In the genomic region with DNA sequence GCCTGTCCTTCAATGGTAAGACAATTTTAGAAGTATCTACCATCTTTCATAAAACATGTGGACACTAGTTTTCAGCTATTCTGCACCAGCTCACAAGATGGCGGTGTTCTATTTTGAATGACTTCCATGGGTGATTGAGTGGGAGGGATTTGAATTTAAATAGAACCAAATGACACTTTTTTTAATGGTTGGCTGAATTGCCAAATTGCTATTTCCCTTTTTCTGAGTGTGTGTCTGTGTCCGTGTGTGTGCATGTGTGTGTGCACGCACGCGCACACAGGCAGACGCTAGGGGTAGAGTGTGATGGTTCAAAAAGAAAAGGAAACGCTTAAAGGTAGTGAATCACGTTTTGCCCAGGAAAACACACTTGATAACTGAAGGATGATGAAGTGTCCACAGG, we compare ENCODE assay signal across 9 cellular contexts.
DNase-seq lines count a peak whose midpoint lies in the region; ATAC-seq, FAIRE-seq and TF ChIP-seq lines count a peak whose summit lies in the region.
"Had no signal": no experiment of that assay in that cellular context is flagged by ENCODE, and none has a peak within 500 bp of the region (broad histone marks: within the 10 kb centered on the region; RNA-seq: fewer than 3 reads in every experiment).

No MANE protein-coding gene starts in this region.

- peak; percentile 40 for ATAC-seq in GM18868 (IDR thresholded peaks at IDR 0.05; ENCODE audit: unreplicated experiment)
- peak; percentile 52 to 67 (median 58) for ATAC-seq in T-cell (replicated peaks in 1 of 4)
- no peak for ATAC-seq in sciatic nerve

- H3K9ac ChIP-seq in fibroblast of lung (ENCODE audit: insufficient read depth, low read length) = no peak overlapping the region

- no peaks in the 10 kb centered on the region for H3K36me3 ChIP-seq in ACC112 (ENCODE audit: insufficient read depth, low read length)
- H3K36me3 ChIP-seq in fibroblast of lung (ENCODE audit: control insufficient read depth, insufficient read depth, low read length) = no peaks in the 10 kb centered on the region

- H2AFZ ChIP-seq in ACC112 (ENCODE audit: low read length, unreplicated experiment) (peak overlapping the region; percentile 68), fibroblast of lung (ENCODE audit: low read length) (no peak overlapping the region)

- peak overlapping the region; percentile 66 to 74 (median 69) for H3K4me3 Mint-ChIP-seq in T-cell

- CTCF ChIA-PET in T-cell (lab: Charles Lee) = interaction anchor here in 1 of 2 donors (0.8 to 2.2 kb wide), 2 partner anchors 25 to 61 kb away, joined by 3 to 10 read pairs; no protein-coding TSS in a partner anchor

- H3K79me2 ChIP-seq in ACC112 (ENCODE audit: control insufficient read depth, insufficient read depth, low read length, unreplicated experiment) (no peaks in the 10 kb centered on the region), fibroblast of lung (ENCODE audit: control insufficient read depth, insufficient read depth, low read length) (no peaks in the 10 kb centered on the region)

- TF ChIP-seq CTCF in fibroblast of lung (conservative IDR thresholded peaks at IDR 0.05 in 1 of 2, IDR thresholded peaks at IDR 0.05 in 1 of 2; ENCODE audit: low read depth in 1 of 2, low read length in 2 of 2) = no peak

- H3K4me3 ChIP-seq in ACC112 (ENCODE audit: low read depth, low read length) (peak overlapping the region; percentile 31; the same call in 1 of the 2 replicates), fibroblast of lung (replicated peaks in 1 of 4; ENCODE audit: control extremely low read depth in 1 of 4, insufficient read depth in 1 of 4, low read depth in 3 of 4, low read length in 4 of 4) (no peak overlapping the region)

- H3K27ac ChIP-seq in ACC112 (ENCODE audit: low read depth, low read length) = peak overlapping the region; percentile 46
- H3K27ac ChIP-seq in fibroblast of lung (ENCODE audit: insufficient read depth, low read length) = no peak overlapping the region

- DNase-seq in T-cell = peak in 12 of 34 experiments; percentile 1 to 24 (median 10)
- peak in 1 of 2 donors; percentile 21 for DNase-seq in fibroblast of lung (ENCODE audit: low read depth in 2 of 2)
- no peak for DNase-seq in RPMI8226
- no peak for DNase-seq in sciatic nerve (ENCODE audit: low spot score)
- DNase-seq in frontal cortex (ENCODE audit: low spot score in 2 of 2) = no peak
- DNase-seq in H4 (ENCODE audit: low spot score) = no peak
- DNase-seq: NK-92 treated with Interleukin-12 subunit alpha and Interleukin-12 subunit beta, amount 100 ng/mL, for 24 hours had no signal

- H3K36me3 Mint-ChIP-seq in T-cell = no peaks in the 10 kb centered on the region

- H3K27me3 ChIP-seq in ACC112 (ENCODE audit: insufficient read depth, low read length) = peaks cover 5% of the 10 kb centered on the region
- H3K27me3 ChIP-seq in fibroblast of lung (ENCODE audit: control insufficient read depth, insufficient read depth, low read length) = peaks cover 3% of the 10 kb centered on the region

- POLR2A ChIA-PET in T-cell (lab: Charles Lee) = no interaction called here

- H3K9me3 ChIP-seq in fibroblast of lung (ENCODE audit: control insufficient read depth, insufficient read depth, low read depth, low read length) = no peaks in the 10 kb centered on the region

- H3K4me2 ChIP-seq in fibroblast of lung (ENCODE audit: extremely low read depth, insufficient read depth, low read length) = peak overlapping the region; percentile 75

- H3K4me1 ChIP-seq in ACC112 (ENCODE audit: control insufficient read depth, insufficient read depth, low read length, unreplicated experiment) (peaks cover 16% of the 10 kb centered on the region), fibroblast of lung (ENCODE audit: control insufficient read depth, extremely low read depth, insufficient read depth, low read length) (no peaks in the 10 kb centered on the region)

- no peaks in the 10 kb centered on the region for H3K9me3 Mint-ChIP-seq in T-cell

- H4K20me1 ChIP-seq in fibroblast of lung (ENCODE audit: control insufficient read depth, extremely low read depth, insufficient read depth, low read length) = no peaks in the 10 kb centered on the region

- H3K27me3 Mint-ChIP-seq in T-cell = no peaks in the 10 kb centered on the region

- intact Hi-C loops in sciatic nerve (cut with DNase I) = no loop called here

- no peak for FAIRE-seq in frontal cortex (lab: Jason Lieb, UNC)

- H3K27ac Mint-ChIP-seq in T-cell = peak overlapping the region; percentile 66 to 74

- peaks cover 7 to 23% (median 17%) of the 10 kb centered on the region in 3 donors for H3K4me1 Mint-ChIP-seq in T-cell
